8 cellular contexts compared by ENCODE assay signal in the genomic region with DNA sequence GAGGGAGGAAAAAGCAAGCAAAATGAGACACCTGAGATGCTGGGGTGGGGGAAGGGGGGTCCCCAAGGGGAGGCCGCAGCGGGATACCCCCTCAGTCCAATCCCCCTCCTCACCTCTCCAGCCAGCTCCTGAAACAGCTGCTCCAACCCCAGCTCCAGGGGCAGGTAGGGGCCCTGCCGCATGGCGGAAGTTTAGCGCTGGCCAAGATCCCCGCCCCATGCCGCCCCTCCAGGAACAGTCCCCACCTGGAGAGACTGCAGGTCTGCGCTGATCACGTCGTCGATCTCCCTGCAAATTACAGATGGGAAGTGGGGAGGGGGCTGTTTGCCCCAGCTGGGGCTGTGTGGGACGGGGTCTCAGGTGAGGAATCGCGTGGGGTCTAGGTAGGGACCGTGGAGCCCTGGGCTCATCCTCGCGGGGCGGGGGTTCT. TPM values are rescaled to one million over a fixed set of nuclear protein-coding genes. Genes with fewer than 3 reads are reported as not detected.
DNase-seq lines count a peak whose midpoint lies in the region; ATAC-seq, FAIRE-seq and TF ChIP-seq lines count a peak whose summit lies in the region.
"Had no signal": no experiment of that assay in that cellular context is flagged by ENCODE, and none has a peak within 500 bp of the region (broad histone marks: within the 10 kb centered on the region; RNA-seq: fewer than 3 reads in every experiment).

No MANE protein-coding gene starts in this region.

- H3K9me2 ChIP-seq in Karpas-422 (replicated peaks; ENCODE audit: insufficient read depth, low read length): no peaks in the 10 kb centered on the region

- intact Hi-C loops in pancreas (cut with DNase I): no loop called here

- no peaks in the 10 kb centered on the region for H3K27me3 Mint-ChIP-seq in T-helper 17 cell

- peak; percentile 16 for ATAC-seq in T-helper 17 cell
- peak in 2 of 4 donors; percentile 5 for ATAC-seq in pancreas

- peak overlapping the region; percentile 90 for H3K4me3 Mint-ChIP-seq in T-helper 17 cell

- peak overlapping the region; percentile 39 to 90 (median 80) for H3K27ac ChIP-seq in pancreas
- no peak overlapping the region for H3K27ac ChIP-seq in Karpas-422 (ENCODE audit: low read length)

- H3K4me1 Mint-ChIP-seq in T-helper 17 cell: peaks cover 41% of the 10 kb centered on the region

- no peak overlapping the region for H3K9ac ChIP-seq in Karpas-422 (ENCODE audit: low read length)

- peaks cover 3% of the 10 kb centered on the region for H3K36me3 Mint-ChIP-seq in T-helper 17 cell (ENCODE audit: low read depth)

- no peak overlapping the region for H3K4me2 ChIP-seq in Karpas-422 (ENCODE audit: low read depth, low read length, poor library complexity, severe bottlenecking)

- FAIRE-seq in pancreas (lab: Jason Lieb, UNC): no peak

- no peaks in the 10 kb centered on the region for H3K9me3 ChIP-seq in T-helper 17 cell (ENCODE audit: control insufficient read depth, low read length, poor library complexity, severe bottlenecking)
- H3K9me3 ChIP-seq in pancreas: no peaks in the 10 kb centered on the region
- no peaks in the 10 kb centered on the region for H3K9me3 ChIP-seq in Karpas-422 (ENCODE audit: low read length)

- TF ChIP-seq CTCF in epithelial cell of esophagus (IDR thresholded peaks at IDR 0.05; ENCODE audit: insufficient read depth, low read depth, low read length, missing control alignments): no peak
- no peak for TF ChIP-seq CTCF in pancreas (IDR thresholded peaks at IDR 0.05)

- H2AFZ ChIP-seq in Karpas-422 (ENCODE audit: low read length): no peak overlapping the region

- H4K20me1 ChIP-seq in Karpas-422 (ENCODE audit: insufficient read depth, low read depth, low read length): no peaks in the 10 kb centered on the region

- no peaks in the 10 kb centered on the region for H3K79me2 ChIP-seq in Karpas-422 (ENCODE audit: low read length)

- H3K27me3 ChIP-seq in pancreas: no peaks in the 10 kb centered on the region
- H3K27me3 ChIP-seq in Karpas-422 (ENCODE audit: low read length): no peaks in the 10 kb centered on the region

- H3K36me3 ChIP-seq in pancreas: no peaks in the 10 kb centered on the region
- peaks cover 8% of the 10 kb centered on the region for H3K36me3 ChIP-seq in Karpas-422 (ENCODE audit: insufficient read depth, low read length)

- 47 to 54% methylated on average over 11 to 18 of the region's 18 CpGs for WGBS in pancreas, 2 donors

- H3K27ac Mint-ChIP-seq in T-helper 17 cell: peak overlapping the region; percentile 90

- H3K4me1 ChIP-seq in pancreas (peaks cover 19 to 21% (median 20%) of the 10 kb centered on the region in 3 donors), Karpas-422 (ENCODE audit: low read length) (no peaks in the 10 kb centered on the region; the same call in 1 of the 2 replicates)

- H3K4me3 ChIP-seq in epithelial cell of esophagus (ENCODE audit: low read length) (peak overlapping the region; percentile 52), pancreas (peak overlapping the region in 1 of 4 donors; percentile 15), Karpas-422 (ENCODE audit: low read length) (no peak overlapping the region)

- peak; percentile 79 for DNase-seq in HT-29 (ENCODE audit: low spot score)
- DNase-seq in T-helper 17 cell: peak in 1 of 3 donors; percentile 44
- peak; percentile 62 for DNase-seq in epithelial cell of esophagus (ENCODE audit: low read depth)
- DNase-seq in pancreas: peak; percentile 59 to 87 (median 66)
- DNase-seq in GOT3 (lab: John Stamatoyannopoulos, UW): no peak
- DNase-seq in Karpas-422: no peak
- no peak for DNase-seq in SW 1271 (lab: John Stamatoyannopoulos, UW)

RNA-seq across cellular contexts. Expression of a gene that starts 9.0 kb away (rescaled TPM):
- 50.6 and 53.9 TPM in 2 replicates for total RNA-seq in HT-29 (2014; rRNA removed; shearing (Covaris generic))
- 1 to 10 TPM; 6.8 to 9.0 TPM for total RNA-seq in T-helper 17 cell
- 1 to 10 TPM; 2.3 to 8.8 (median 7.1) TPM for total RNA-seq in pancreas
- 10 to 100 TPM; 40.4 to 46.3 TPM for polyA plus RNA-seq in pancreas
- total RNA-seq in Karpas-422 (2014; rRNA removed; shearing (Covaris generic); ENCODE audit: low replicate concordance): 0.40 TPM in 1 of 2 replicates, not detected in the other
- total RNA-seq: myocyte had no signal

RNA-seq across cellular contexts. Expression of a gene that starts 38.0 kb away (rescaled TPM):
- total RNA-seq in HT-29 (2014; rRNA removed; shearing (Covaris generic)): 1.5 TPM in 1 of 2 replicates, not detected in the other
- not detected for total RNA-seq in T-helper 17 cell
- total RNA-seq in pancreas: not detected
- polyA plus RNA-seq in pancreas: not detected
- total RNA-seq in Karpas-422 (2014; rRNA removed; shearing (Covaris generic); ENCODE audit: low replicate concordance): not detected in 2 replicates
- total RNA-seq: myocyte had no signal

RNA-seq across cellular contexts. Expression of a gene that starts 53.7 kb away (rescaled TPM):
- 6.0 TPM in 1 of 2 replicates, not detected in the other for total RNA-seq in HT-29 (2014; rRNA removed; shearing (Covaris generic))
- not detected for total RNA-seq in T-helper 17 cell
- not detected for total RNA-seq in pancreas
- polyA plus RNA-seq in pancreas: under 1 TPM in 1 of 2 donors, not detected in 1; 0.38 TPM
- not detected in 2 replicates for total RNA-seq in Karpas-422 (2014; rRNA removed; shearing (Covaris generic); ENCODE audit: low replicate concordance)
- total RNA-seq: myocyte had no signal

Comparison
In these comparisons a context has a peak if more than half of its experiments do, and no peak if none do; other contexts are left out.
1. DNase-seq: peak in HT-29 (single experiment), epithelial cell of esophagus (single experiment) and pancreas (6 of 6); none in GOT3 (single experiment), Karpas-422 (single experiment) and SW 1271 (0 of 2).